ENCODE assay signal across 23 cellular contexts in genomic region chr9:32434892-32435291, GRCh38.
"Had no signal": no experiment of that assay in that cellular context is flagged by ENCODE, and none has a peak within 500 bp of the region (broad histone marks: within the 10 kb centered on the region; RNA-seq: fewer than 3 reads in every experiment).

No MANE protein-coding gene starts in this region.

- H3K4me3 Mint-ChIP-seq: immature natural killer cell; naive thymus-derived CD4-positive, alpha-beta T cell; nephron progenitor cell; stimulated activated effector memory CD8-positive, alpha-beta T cell treated with anti-CD3 and anti-CD28 coated beads, Interleukin-12 subunit alpha, Interleukin-12 subunit beta, amount 100 ng/mL, for 72 hours had no signal

- FAIRE-seq: kidney had no signal

- H3K27me3 ChIP-seq: esophagus muscularis mucosa, gastroesophageal sphincter, ovary, tibial artery, upper lobe of right lung, vagina had no signal

- H3K4me1 ChIP-seq: gastroesophageal sphincter, upper lobe of right lung, vagina had no signal

- H3K36me3 ChIP-seq: ovary had no signal

- H3K4me3 ChIP-seq: coronary artery, esophagus muscularis mucosa, gastroesophageal sphincter, ovary, smooth muscle cell, tibial artery, upper lobe of right lung, vagina had no signal

- H3K9me3 Mint-ChIP-seq: immature natural killer cell; naive thymus-derived CD4-positive, alpha-beta T cell; nephron progenitor cell; stimulated activated effector memory CD8-positive, alpha-beta T cell treated with anti-CD3 and anti-CD28 coated beads, Interleukin-12 subunit alpha, Interleukin-12 subunit beta, amount 100 ng/mL, for 72 hours had no signal

- H3K4me1 Mint-ChIP-seq: immature natural killer cell; naive thymus-derived CD4-positive, alpha-beta T cell; nephron progenitor cell; stimulated activated effector memory CD8-positive, alpha-beta T cell treated with anti-CD3 and anti-CD28 coated beads, Interleukin-12 subunit alpha, Interleukin-12 subunit beta, amount 100 ng/mL, for 72 hours had no signal

- H3K27ac Mint-ChIP-seq: nephron progenitor cell, progenitor cell of endocrine pancreas had no signal

- H3K27ac ChIP-seq: coronary artery, epithelial cell of prostate, esophagus muscularis mucosa, gastroesophageal sphincter, ovary, tibial artery, upper lobe of right lung, vagina had no signal

- H3K9me3 ChIP-seq: esophagus muscularis mucosa, gastroesophageal sphincter, ovary, tibial artery, upper lobe of right lung, vagina had no signal

- ATAC-seq: gastroesophageal sphincter; left ventricle myocardium superior; naive thymus-derived CD4-positive, alpha-beta T cell; right cardiac atrium; stimulated activated effector memory CD8-positive, alpha-beta T cell treated with anti-CD3 and anti-CD28 coated beads, Interleukin-12 subunit alpha, Interleukin-12 subunit beta, amount 100 ng/mL, for 72 hours; stimulated activated naive CD8-positive, alpha-beta T cell treated with anti-CD3 and anti-CD28 coated beads, Interleukin-15, Interleukin-2, amounts not matched to agents 100 U/mL and 50 U/mL, for 24 hours; upper lobe of right lung had no signal

- DNase-seq: effector CD8-positive, alpha-beta T cell; foreskin fibroblast; immature natural killer cell; kidney; left cardiac atrium; left ventricle myocardium superior; naive thymus-derived CD4-positive, alpha-beta T cell; nephron progenitor cell; ovary; right cardiac atrium; stimulated activated CD4-positive, alpha-beta T cell treated with anti-CD3 and anti-CD28 coated beads, Interleukin-4, amount 100 ng/mL, for 1 hour; stimulated activated CD8-positive, alpha-beta memory T cell treated with anti-CD3 and anti-CD28 coated beads, Interleukin-4, amount 100 ng/mL, for 48 hours; stimulated activated naive CD8-positive, alpha-beta T cell treated with anti-CD3 and anti-CD28 coated beads, Interleukin-15, Interleukin-2, amounts not matched to agents 100 U/mL and 50 U/mL, for 24 hours; tibial artery; upper lobe of right lung had no signal

- H3K27me3 Mint-ChIP-seq: naive thymus-derived CD4-positive, alpha-beta T cell; progenitor cell of endocrine pancreas had no signal
